In genomic region chr5:56917534-56917933, GRCh38 we compare ENCODE assay signal across 19 cellular contexts.
"Had no signal": no experiment of that assay in that cellular context is flagged by ENCODE, and none has a peak within 500 bp of the region (broad histone marks: within the 10 kb centered on the region; RNA-seq: fewer than 3 reads in every experiment).

No MANE protein-coding gene starts in this region.

- DNase-seq: activated CD4-positive, alpha-beta T cell treated with anti-CD3 and anti-CD28 coated beads for 36 hours; activated CD8-positive, alpha-beta memory T cell treated with anti-CD3 and anti-CD28 coated beads, Interleukin-2, amount 50 U/mL, for 48 hours; activated CD8-positive, alpha-beta T cell treated with anti-CD3 and anti-CD28 coated beads for 36 hours; activated naive CD4-positive, alpha-beta T cell; kidney; midbrain; naive B cell; posterior cingulate gyrus; sigmoid colon; stimulated activated CD4-positive, alpha-beta T cell treated with anti-CD3 and anti-CD28 coated beads, Interleukin-2, amount 100 ng/mL, for 48 hours; stimulated activated naive CD8-positive, alpha-beta T cell treated with anti-CD3 and anti-CD28 coated beads, Interleukin-15, Interleukin-2, amounts not matched to agents 100 U/mL and 50 U/mL, for 24 hours; T-cell; T1000; upper lobe of right lung had no signal

- H3K9me3 Mint-ChIP-seq: activated CD8-positive, alpha-beta T cell treated with anti-CD3 and anti-CD28 coated beads for 36 hours; naive B cell; T-cell had no signal

- H3K4me1 ChIP-seq: ascending aorta, sigmoid colon, suprapubic skin, upper lobe of right lung had no signal

- H3K27me3 ChIP-seq: ascending aorta, sigmoid colon, suprapubic skin, upper lobe of right lung had no signal

- ATAC-seq: activated CD4-positive, alpha-beta T cell treated with anti-CD3 and anti-CD28 coated beads for 36 hours; activated CD8-positive, alpha-beta T cell treated with anti-CD3 and anti-CD28 coated beads for 36 hours; stimulated activated naive CD8-positive, alpha-beta T cell treated with anti-CD3 and anti-CD28 coated beads, Interleukin-15, Interleukin-2, amounts not matched to agents 100 U/mL and 50 U/mL, for 24 hours; T-cell had no signal

- H3K4me3 ChIP-seq: ascending aorta, lung, sigmoid colon, suprapubic skin, upper lobe of right lung had no signal

- H3K27ac Mint-ChIP-seq: activated CD4-positive, alpha-beta T cell treated with anti-CD3 and anti-CD28 coated beads for 36 hours; activated CD8-positive, alpha-beta T cell treated with anti-CD3 and anti-CD28 coated beads for 36 hours; T-cell had no signal

- FAIRE-seq: bronchial epithelial cell, frontal cortex had no signal

- H3K27ac ChIP-seq: ascending aorta, sigmoid colon, suprapubic skin, upper lobe of right lung had no signal

- H3K4me3 Mint-ChIP-seq: activated CD4-positive, alpha-beta T cell treated with anti-CD3 and anti-CD28 coated beads for 36 hours; activated CD8-positive, alpha-beta T cell treated with anti-CD3 and anti-CD28 coated beads for 36 hours; T-cell had no signal

- H3K4me1 Mint-ChIP-seq: activated CD4-positive, alpha-beta T cell treated with anti-CD3 and anti-CD28 coated beads for 36 hours; naive B cell had no signal

- H3K9me3 ChIP-seq: ascending aorta, sigmoid colon, suprapubic skin, upper lobe of right lung had no signal

- H3K27me3 Mint-ChIP-seq: activated CD4-positive, alpha-beta T cell treated with anti-CD3 and anti-CD28 coated beads for 36 hours; activated CD8-positive, alpha-beta T cell treated with anti-CD3 and anti-CD28 coated beads for 36 hours; naive B cell; T-cell had no signal
